ENCODE assay signal across 17 cellular contexts in genomic region chr6:158145940-158146339, GRCh38.
"Had no signal": no experiment of that assay in that cellular context is flagged by ENCODE, and none has a peak within 500 bp of the region (broad histone marks: within the 10 kb centered on the region; RNA-seq: fewer than 3 reads in every experiment).

No MANE protein-coding gene starts in this region.

- H3K27ac ChIP-seq: esophagus squamous epithelium, thoracic aorta, transverse colon had no signal

- H3K4me1 ChIP-seq: esophagus squamous epithelium had no signal

- DNase-seq: effector memory CD8-positive, alpha-beta T cell; esophagus squamous epithelium; foreskin fibroblast; hippocampal formation; islet precursor cell; left colon; mammary epithelial cell; natural killer cell; posterior cingulate gyrus; stimulated activated CD4-positive, alpha-beta T cell treated with anti-CD3 and anti-CD28 coated beads, Interleukin-2, amount 100 ng/mL, for 24 hours; stimulated activated CD4-positive, alpha-beta T cell treated with anti-CD3 and anti-CD28 coated beads, Interleukin-4, amount 100 ng/mL, for 4 hours; stimulated activated naive B cell treated with anti-CD40 and anti-IgM and Interleukin-4, amounts not matched to agents 10 μg/mL and 1 μg/mL and 100 μg/mL, for 72 hours; stimulated activated naive CD8-positive, alpha-beta T cell treated with anti-CD3 and anti-CD28 coated beads, Interleukin-15, amount 100 ng/mL, for 72 hours; substantia nigra; transverse colon had no signal

- H3K27me3 ChIP-seq: esophagus squamous epithelium, transverse colon had no signal

- ATAC-seq: effector memory CD8-positive, alpha-beta T cell; left colon; natural killer cell; sciatic nerve; stimulated activated naive B cell treated with anti-CD40 and anti-IgM and Interleukin-4, amounts not matched to agents 10 μg/mL and 1 μg/mL and 100 μg/mL, for 72 hours; stimulated activated naive CD8-positive, alpha-beta T cell treated with anti-CD3 and anti-CD28 coated beads, Interleukin-15, amount 100 ng/mL, for 72 hours had no signal

- H3K9me3 ChIP-seq: esophagus squamous epithelium, thoracic aorta, transverse colon had no signal

- H3K4me3 ChIP-seq: esophagus squamous epithelium, thoracic aorta, transverse colon had no signal
